8 cellular contexts compared by ENCODE assay signal in genomic region chr1:214446772-214447556, GRCh38.
DNase-seq lines count a peak whose midpoint lies in the region; ATAC-seq and TF ChIP-seq lines count a peak whose summit lies in the region.

No MANE protein-coding gene starts in this region.

- peaks cover 0 to 3% (median 0%) of the 10 kb centered on the region in 7 donors for H3K9me3 Mint-ChIP-seq in CD14-positive monocyte

- BruUV-seq in A673 (replicated peaks; lab: Mats Ljungman, UMichigan): no TSS peak

- no peaks in the 10 kb centered on the region for H3K36me3 Mint-ChIP-seq in CD14-positive monocyte

- in situ Hi-C loops in T47D (cut with HindIII; ENCODE audit: low pct_unique_long_range_greater_than_20kb, low sequenced_read_pairs): no loop called here

- TF ChIP-seq CTCF in A673 (conservative IDR thresholded peaks at IDR 0.05; ENCODE audit: low read depth, low read length) (no peak), CD14-positive monocyte (IDR thresholded peaks at IDR 0.05) (no peak)

- no peaks in the 10 kb centered on the region for H3K9me3 ChIP-seq in A673 (ENCODE audit: low read depth, low read length, poor library complexity, severe bottlenecking)

- peaks cover 71% of the 10 kb centered on the region for H3K4me1 ChIP-seq in A673 (ENCODE audit: insufficient read depth, low read length, poor library complexity, severe bottlenecking)

- ATAC-seq in GM19468 (IDR thresholded peaks at IDR 0.05; ENCODE audit: extremely low read depth, unreplicated experiment) (peak; percentile 59), HG03571 (IDR thresholded peaks at IDR 0.05; ENCODE audit: unreplicated experiment) (no peak)

- peaks cover 0 to 3% (median 2%) of the 10 kb centered on the region in 3 donors for H3K27me3 Mint-ChIP-seq in CD14-positive monocyte (ENCODE audit: low read depth in 3 of 3)

- H3K4me3 ChIP-seq in A673 (ENCODE audit: low read depth, low read length, poor library complexity, severe bottlenecking): no peak overlapping the region

- no peaks in the 10 kb centered on the region for H3K36me3 ChIP-seq in A673 (ENCODE audit: insufficient read depth, low read length, poor library complexity, severe bottlenecking)

- DNase-seq in A673 (ENCODE audit: low spot score) (peak; percentile 79), LHCN-M2 (ENCODE audit: low read depth) (peak; percentile 97), T47D (ENCODE audit: low read depth in 1 of 2, low spot score in 1 of 2) (peak; percentile 15 to 70), medulla oblongata (ENCODE audit: extremely low spot score) (peak; percentile 35), CD14-positive monocyte (ENCODE audit: low spot score) (no peak)
- no peak for DNase-seq in stimulated activated CD4-positive, alpha-beta T cell treated with anti-CD3 and anti-CD28 coated beads, Interleukin-4, amount 100 ng/mL, for 24 hours

- CTCF ChIA-PET in A673 (lab: Charles Lee): no interaction called here

- H3K27me3 ChIP-seq in A673 (replicated peaks; ENCODE audit: insufficient read depth, low read depth, low read length, poor library complexity): no peaks in the 10 kb centered on the region

- no peaks in the 10 kb centered on the region for H3K4me1 Mint-ChIP-seq in CD14-positive monocyte

- peak overlapping the region; percentile 90 for H3K27ac ChIP-seq in A673 (ENCODE audit: low read depth, low read length, poor library complexity, severe bottlenecking)

- no peak overlapping the region for H3K4me3 Mint-ChIP-seq in CD14-positive monocyte

- H3K27ac Mint-ChIP-seq in CD14-positive monocyte: no peak overlapping the region

- intact Hi-C loops in A673 (cut with micrococcal nuclease; ENCODE audit: unreplicated experiment): loop anchor here (2.0 to 5.0 kb wide), 2 partner anchors 44 to 50 kb away; no protein-coding TSS in a partner anchor
- intact Hi-C loops in CD14-positive monocyte (cut with micrococcal nuclease): no loop called here

- POLR2A ChIA-PET in A673 (lab: Charles Lee; ENCODE audit: low non-redundant PET): no interaction called here

Comparison
In these comparisons a context has a peak if more than half of its experiments do, and no peak if none do; other contexts are left out.
1. DNase-seq: peak in A673 (single experiment), LHCN-M2 (single experiment), T47D (2 of 2) and medulla oblongata (single experiment); none in CD14-positive monocyte (single experiment) and stimulated activated CD4-positive, alpha-beta T cell treated with anti-CD3 and anti-CD28 coated beads, Interleukin-4, amount 100 ng/mL, for 24 hours (single experiment).